ENCODE assay signal across 8 cellular contexts in the genomic region with DNA sequence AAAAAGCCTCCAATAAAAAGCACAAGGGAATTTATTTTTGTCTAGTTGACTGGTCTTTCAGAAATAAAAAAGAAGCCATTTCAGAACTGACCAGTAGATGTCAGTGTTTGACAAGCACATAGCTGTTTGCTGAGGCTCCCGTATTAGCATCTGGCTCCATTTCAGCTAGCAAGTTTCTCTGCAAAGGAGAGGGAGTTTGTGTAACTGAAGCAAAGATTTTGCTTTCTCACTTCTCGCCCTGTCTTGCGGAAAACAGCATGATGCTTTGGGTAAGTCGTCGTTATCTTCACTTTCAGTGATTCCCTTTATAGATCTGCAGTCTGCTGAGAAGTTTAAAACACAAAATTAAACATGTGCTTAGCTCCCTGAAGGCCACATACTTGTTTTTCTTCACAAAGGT.
A peak's percentile ranks its signal among the peaks of the same experiment; 100 is the strongest.
DNase-seq lines count a peak whose midpoint lies in the region; ATAC-seq and TF ChIP-seq lines count a peak whose summit lies in the region.

No MANE protein-coding gene starts in this region.

- H3K27me3 ChIP-seq in GM23248 (replicated peaks; ENCODE audit: insufficient read depth) (no peaks in the 10 kb centered on the region), MG63 (no peaks in the 10 kb centered on the region), RWPE2 (ENCODE audit: insufficient read depth, poor library complexity, severe bottlenecking) (no peaks in the 10 kb centered on the region), mammary epithelial cell (ENCODE audit: insufficient read depth, low read length) (no peaks in the 10 kb centered on the region), upper lobe of right lung (no peaks in the 10 kb centered on the region)

- H3K4me1 Mint-ChIP-seq in natural killer cell, result peaks cover 5 to 6% of the 10 kb centered on the region in 2 donors
- peaks cover 0 to 4% of the 10 kb centered on the region in 2 donors for H3K4me1 Mint-ChIP-seq in natural killer cell treated with Interleukin-12 subunit alpha and Interleukin-12 subunit beta and Interleukin-15 and Interleukin-18, amount 100 ng/mL, for 72 hours (ENCODE audit: low read depth in 2 of 2)

- dilution Hi-C loops in mammary epithelial cell (cut with HindIII; ENCODE audit: low sequenced_read_pairs), result no loop called here

- no TSS peak for BruUV-seq in mammary epithelial cell (replicated peaks; lab: Mats Ljungman, UMichigan)

- no peaks in the 10 kb centered on the region for H3K9me3 ChIP-seq in GM23248 (ENCODE audit: low read depth)
- no peaks in the 10 kb centered on the region for H3K9me3 ChIP-seq in MG63
- no peaks in the 10 kb centered on the region for H3K9me3 ChIP-seq in RWPE2 (ENCODE audit: severe bottlenecking)
- H3K9me3 ChIP-seq in mammary epithelial cell (replicated peaks; ENCODE audit: insufficient read depth, low read length), result no peaks in the 10 kb centered on the region
- no peaks in the 10 kb centered on the region for H3K9me3 ChIP-seq in upper lobe of right lung

- H3K9ac ChIP-seq in GM23248 (no peak overlapping the region), mammary epithelial cell (ENCODE audit: insufficient read depth, low read length) (no peak overlapping the region)

- in situ Hi-C loops in GM23248 (cut with MboI) (no loop called here), mammary epithelial cell (cut with MboI; ENCODE audit: low sequenced_read_pairs in 2 of 2) (no loop called here)

- H3K79me2 ChIP-seq in GM23248 (ENCODE audit: insufficient read depth) (no peaks in the 10 kb centered on the region), mammary epithelial cell (ENCODE audit: insufficient read depth, low read length) (no peaks in the 10 kb centered on the region)

- H3K4me1 ChIP-seq in GM23248 (ENCODE audit: insufficient read depth) (peaks cover 21% of the 10 kb centered on the region), RWPE2 (ENCODE audit: insufficient read depth, poor library complexity, severe bottlenecking) (peaks cover 4% of the 10 kb centered on the region), mammary epithelial cell (ENCODE audit: insufficient read depth, low read length) (peaks cover 2% of the 10 kb centered on the region), upper lobe of right lung (no peaks in the 10 kb centered on the region)

- CTCF ChIA-PET in mammary epithelial cell (lab: Charles Lee; ENCODE audit: low non-redundant PET), result interaction anchor here (0.5 to 0.8 kb wide), 3 partner anchors 50 to 1136 kb away, joined by 3 to 6 read pairs (median 3); no protein-coding TSS in a partner anchor

- TF ChIP-seq CTCF in natural killer cell (IDR thresholded peaks at IDR 0.05) (peak; percentile 63), RWPE2 (IDR thresholded peaks at IDR 0.05; ENCODE audit: poor library complexity, severe bottlenecking) (peak; percentile 74), mammary epithelial cell (conservative IDR thresholded peaks at IDR 0.05 in 1 of 2, IDR thresholded peaks at IDR 0.05 in 1 of 2; ENCODE audit: extremely low read depth in 1 of 2, insufficient read depth in 1 of 2, low read depth in 1 of 2, low read length in 2 of 2) (peak; percentile 74 to 84), upper lobe of right lung (IDR thresholded peaks at IDR 0.05) (peak; percentile 63)

- no peak for DNase-seq in natural killer cell
- DNase-seq in natural killer cell treated with Interleukin-12 subunit alpha and Interleukin-12 subunit beta and Interleukin-15 and Interleukin-18, amount 100 ng/mL, for 72 hours (ENCODE audit: low spot score), result no peak
- DNase-seq in GM23248, result peak; percentile 79
- peak; percentile 18 for DNase-seq in MG63
- DNase-seq in RWPE2 (ENCODE audit: low spot score), result no peak
- DNase-seq in mammary epithelial cell, result peak; percentile 55
- DNase-seq in kidney tubule cell (ENCODE audit: low spot score), result peak; percentile 67
- DNase-seq in upper lobe of right lung, result no peak

- H3K27ac ChIP-seq in GM23248 (no peak overlapping the region), RWPE2 (ENCODE audit: poor library complexity, severe bottlenecking) (no peak overlapping the region), mammary epithelial cell (ENCODE audit: insufficient read depth, low read depth, low read length) (no peak overlapping the region), upper lobe of right lung (no peak overlapping the region)

- H3K36me3 Mint-ChIP-seq in natural killer cell, result no peaks in the 10 kb centered on the region
- H3K36me3 Mint-ChIP-seq in natural killer cell treated with Interleukin-12 subunit alpha and Interleukin-12 subunit beta and Interleukin-15 and Interleukin-18, amount 100 ng/mL, for 72 hours, result no peaks in the 10 kb centered on the region

- no peak overlapping the region for H3K27ac Mint-ChIP-seq in natural killer cell
- H3K27ac Mint-ChIP-seq in natural killer cell treated with Interleukin-12 subunit alpha and Interleukin-12 subunit beta and Interleukin-15 and Interleukin-18, amount 100 ng/mL, for 72 hours, result no peak overlapping the region

- H3K4me2 ChIP-seq in GM23248 (ENCODE audit: unreplicated experiment) (peak overlapping the region; percentile 42), mammary epithelial cell (ENCODE audit: insufficient read depth, low read depth, low read length) (no peak overlapping the region)

- H4K20me1 ChIP-seq in GM23248 (ENCODE audit: insufficient read depth) (no peaks in the 10 kb centered on the region), mammary epithelial cell (ENCODE audit: insufficient read depth, low read length) (no peaks in the 10 kb centered on the region)

- H3K27me3 Mint-ChIP-seq in natural killer cell (ENCODE audit: low read depth in 2 of 2), result peaks cover 2 to 7% of the 10 kb centered on the region in 2 donors
- peaks cover 0 to 18% of the 10 kb centered on the region in 2 donors for H3K27me3 Mint-ChIP-seq in natural killer cell treated with Interleukin-12 subunit alpha and Interleukin-12 subunit beta and Interleukin-15 and Interleukin-18, amount 100 ng/mL, for 72 hours

- no peak overlapping the region for H3K4me3 ChIP-seq in GM23248
- H3K4me3 ChIP-seq in MG63, result no peak overlapping the region
- no peak overlapping the region for H3K4me3 ChIP-seq in RWPE2 (ENCODE audit: severe bottlenecking)
- no peak overlapping the region for H3K4me3 ChIP-seq in mammary epithelial cell (replicated peaks in 1 of 3; ENCODE audit: insufficient read depth in 1 of 3, low read depth in 2 of 3, low read length in 3 of 3)
- no peak overlapping the region for H3K4me3 ChIP-seq in upper lobe of right lung

- peaks cover 8% of the 10 kb centered on the region for H3F3A ChIP-seq in GM23248 (ENCODE audit: insufficient read depth)

- H2AFZ ChIP-seq in GM23248 (peak overlapping the region; percentile 54; the same call in 1 of the 2 replicates), mammary epithelial cell (ENCODE audit: low read depth, low read length) (no peak overlapping the region)

- intact Hi-C loops in natural killer cell (cut with micrococcal nuclease), result no loop called here
- intact Hi-C loops in mammary epithelial cell (cut with micrococcal nuclease), result loop anchor here (1.0 to 10.0 kb wide), 5 partner anchors 67 to 789 kb away; no protein-coding TSS in a partner anchor
- intact Hi-C loops in upper lobe of right lung (cut with DNase I), result no loop called here

- H3K4me3 Mint-ChIP-seq in natural killer cell, result no peak overlapping the region
- H3K4me3 Mint-ChIP-seq in natural killer cell treated with Interleukin-12 subunit alpha and Interleukin-12 subunit beta and Interleukin-15 and Interleukin-18, amount 100 ng/mL, for 72 hours, result no peak overlapping the region

- ATAC-seq in natural killer cell (peak in 2 of 3 donors; percentile 57 to 83), RWPE2 (ENCODE audit: low read depth) (peak; percentile 55; the same call in 1 of the 3 replicates), upper lobe of right lung (peak; percentile 78)
- ATAC-seq in natural killer cell treated with Interleukin-12 subunit alpha and Interleukin-12 subunit beta and Interleukin-15 and Interleukin-18, amount 100 ng/mL, for 72 hours, result no peak

- H3K36me3 ChIP-seq in GM23248 (ENCODE audit: low read depth) (no peaks in the 10 kb centered on the region), MG63 (no peaks in the 10 kb centered on the region), RWPE2 (ENCODE audit: low read depth) (no peaks in the 10 kb centered on the region), mammary epithelial cell (ENCODE audit: insufficient read depth, low read length) (no peaks in the 10 kb centered on the region), upper lobe of right lung (no peaks in the 10 kb centered on the region)

- no peaks in the 10 kb centered on the region for H3K9me3 Mint-ChIP-seq in natural killer cell
- no peaks in the 10 kb centered on the region for H3K9me3 Mint-ChIP-seq in natural killer cell treated with Interleukin-12 subunit alpha and Interleukin-12 subunit beta and Interleukin-15 and Interleukin-18, amount 100 ng/mL, for 72 hours

- WGBS in GM23248 (ENCODE audit: low coverage in 1 of 2, low lambda C conversion rate in 2 of 2, missing lambda C conversion rate in 2 of 2), 2 experiments, result 0 to 2% methylated on average over 5 of the region's 5 CpGs
- WGBS in mammary epithelial cell (ENCODE audit: low coverage, missing lambda C conversion rate), result 0% methylated on average over 5 of the region's 5 CpGs

- H3K9me2 ChIP-seq in GM23248 (ENCODE audit: insufficient read depth), result no peaks in the 10 kb centered on the region

Comparison
In these comparisons a context has a peak if more than half of its experiments do, and no peak if none do; other contexts are left out.
1. ATAC-seq: peak in natural killer cell (2 of 3), RWPE2 (single experiment) and upper lobe of right lung (single experiment); none in natural killer cell treated with Interleukin-12 subunit alpha and Interleukin-12 subunit beta and Interleukin-15 and Interleukin-18, amount 100 ng/mL, for 72 hours (0 of 2).
2. DNase-seq: peak in GM23248 (single experiment), MG63 (single experiment), mammary epithelial cell (single experiment) and kidney tubule cell (single experiment); none in natural killer cell (single experiment), natural killer cell treated with Interleukin-12 subunit alpha and Interleukin-12 subunit beta and Interleukin-15 and Interleukin-18, amount 100 ng/mL, for 72 hours (single experiment), RWPE2 (single experiment) and upper lobe of right lung (single experiment).
3. Peak in every context shown above with its lines, with median percentiles within 50 percentile points of each other: CTCF ChIP-seq.